Comparison of ENCODE assay signal across 1 cellular context in the genomic region with DNA sequence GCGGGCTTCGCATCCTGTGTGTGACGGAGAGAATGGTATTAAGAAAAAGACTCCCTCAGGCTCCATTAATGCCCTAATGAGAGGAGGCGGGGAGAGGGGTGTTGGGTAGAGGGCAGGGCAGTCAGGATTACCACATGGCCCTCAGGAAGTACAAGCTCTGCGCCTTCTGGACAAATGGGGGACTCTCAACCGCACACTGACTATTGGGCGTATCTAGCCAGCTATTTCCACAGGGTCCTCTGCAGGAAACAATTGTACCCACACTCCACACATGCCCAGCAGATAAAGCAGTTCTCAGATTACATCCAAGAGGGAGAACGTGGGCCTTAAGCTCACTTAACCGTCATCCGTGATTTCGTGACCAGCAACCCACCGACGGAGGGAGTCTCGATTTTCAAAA.
TF ChIP-seq lines count a peak whose summit lies in the region.

No MANE protein-coding gene starts in this region.

TF ChIP-seq in GM23338, 12 proteins besides CTCF, POLR2A, EP300 and RAD21 (continued from another document):
- TF ChIP-seq EZH2 (IDR thresholded peaks at IDR 0.05; ENCODE audit: low read depth, unreplicated experiment) (no peak), JUNB (IDR thresholded peaks at IDR 0.05; ENCODE audit: unreplicated experiment) (no peak), POLR2AphosphoS5 (IDR thresholded peaks at IDR 0.05; ENCODE audit: low read depth) (no peak), ZNF114 (CRISPR knock-in tag; IDR thresholded peaks at IDR 0.05) (no peak), STAT1 (IDR thresholded peaks at IDR 0.05; ENCODE audit: unreplicated experiment) (no peak), NANOG (IDR thresholded peaks at IDR 0.05; ENCODE audit: borderline replicate concordance) (no peak), CREB1 (CRISPR knock-in tag; IDR thresholded peaks at IDR 0.05; ENCODE audit: low read depth) (no peak), ZNF331 (CRISPR knock-in tag; IDR thresholded peaks at IDR 0.05; ENCODE audit: low read depth) (no peak)
- TF ChIP-seq, protein P1, sequence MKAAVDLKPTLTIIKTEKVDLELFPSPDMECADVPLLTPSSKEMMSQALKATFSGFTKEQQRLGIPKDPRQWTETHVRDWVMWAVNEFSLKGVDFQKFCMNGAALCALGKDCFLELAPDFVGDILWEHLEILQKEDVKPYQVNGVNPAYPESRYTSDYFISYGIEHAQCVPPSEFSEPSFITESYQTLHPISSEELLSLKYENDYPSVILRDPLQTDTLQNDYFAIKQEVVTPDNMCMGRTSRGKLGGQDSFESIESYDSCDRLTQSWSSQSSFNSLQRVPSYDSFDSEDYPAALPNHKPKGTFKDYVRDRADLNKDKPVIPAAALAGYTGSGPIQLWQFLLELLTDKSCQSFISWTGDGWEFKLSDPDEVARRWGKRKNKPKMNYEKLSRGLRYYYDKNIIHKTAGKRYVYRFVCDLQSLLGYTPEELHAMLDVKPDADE (IDR thresholded peaks at IDR 0.05), result no peak
- TF ChIP-seq, protein P2, sequence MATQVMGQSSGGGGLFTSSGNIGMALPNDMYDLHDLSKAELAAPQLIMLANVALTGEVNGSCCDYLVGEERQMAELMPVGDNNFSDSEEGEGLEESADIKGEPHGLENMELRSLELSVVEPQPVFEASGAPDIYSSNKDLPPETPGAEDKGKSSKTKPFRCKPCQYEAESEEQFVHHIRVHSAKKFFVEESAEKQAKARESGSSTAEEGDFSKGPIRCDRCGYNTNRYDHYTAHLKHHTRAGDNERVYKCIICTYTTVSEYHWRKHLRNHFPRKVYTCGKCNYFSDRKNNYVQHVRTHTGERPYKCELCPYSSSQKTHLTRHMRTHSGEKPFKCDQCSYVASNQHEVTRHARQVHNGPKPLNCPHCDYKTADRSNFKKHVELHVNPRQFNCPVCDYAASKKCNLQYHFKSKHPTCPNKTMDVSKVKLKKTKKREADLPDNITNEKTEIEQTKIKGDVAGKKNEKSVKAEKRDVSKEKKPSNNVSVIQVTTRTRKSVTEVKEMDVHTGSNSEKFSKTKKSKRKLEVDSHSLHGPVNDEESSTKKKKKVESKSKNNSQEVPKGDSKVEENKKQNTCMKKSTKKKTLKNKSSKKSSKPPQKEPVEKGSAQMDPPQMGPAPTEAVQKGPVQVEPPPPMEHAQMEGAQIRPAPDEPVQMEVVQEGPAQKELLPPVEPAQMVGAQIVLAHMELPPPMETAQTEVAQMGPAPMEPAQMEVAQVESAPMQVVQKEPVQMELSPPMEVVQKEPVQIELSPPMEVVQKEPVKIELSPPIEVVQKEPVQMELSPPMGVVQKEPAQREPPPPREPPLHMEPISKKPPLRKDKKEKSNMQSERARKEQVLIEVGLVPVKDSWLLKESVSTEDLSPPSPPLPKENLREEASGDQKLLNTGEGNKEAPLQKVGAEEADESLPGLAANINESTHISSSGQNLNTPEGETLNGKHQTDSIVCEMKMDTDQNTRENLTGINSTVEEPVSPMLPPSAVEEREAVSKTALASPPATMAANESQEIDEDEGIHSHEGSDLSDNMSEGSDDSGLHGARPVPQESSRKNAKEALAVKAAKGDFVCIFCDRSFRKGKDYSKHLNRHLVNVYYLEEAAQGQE (IDR thresholded peaks at IDR 0.05; ENCODE audit: unreplicated experiment), result no peak
TF ChIP-seq in GM23338: peak in this region for 0.
